In genomic region chr22:39232806-39233735, GRCh38 we compare ENCODE assay signal across 1 cellular context.
TF ChIP-seq lines count a peak whose summit lies in the region.

No MANE protein-coding gene starts in this region.

TF ChIP-seq in endothelial cell of umbilical vein, 7 proteins besides CTCF, POLR2A, EP300 and RAD21:
- TF ChIP-seq EZH2 (IDR thresholded peaks at IDR 0.05; ENCODE audit: borderline replicate concordance, low read depth, low read length, severe bottlenecking) (no peak), GATA2 (IDR thresholded peaks at IDR 0.05; ENCODE audit: insufficient read depth, insufficient read length, low read depth, low read length) (no peak), MYC (IDR thresholded peaks at IDR 0.05; ENCODE audit: low read depth, low read length) (no peak), POLR2AphosphoS5 (IDR thresholded peaks at IDR 0.05; ENCODE audit: insufficient read depth, low read depth, low read length) (no peak), JUN (IDR thresholded peaks at IDR 0.05; ENCODE audit: borderline replicate concordance, insufficient read depth, insufficient read length, low read depth) (no peak), FOS (IDR thresholded peaks at IDR 0.05; ENCODE audit: borderline replicate concordance, insufficient read depth, low read length) (no peak), MAX (IDR thresholded peaks at IDR 0.05; ENCODE audit: insufficient read depth, insufficient read length) (no peak)
